In the genomic region with DNA sequence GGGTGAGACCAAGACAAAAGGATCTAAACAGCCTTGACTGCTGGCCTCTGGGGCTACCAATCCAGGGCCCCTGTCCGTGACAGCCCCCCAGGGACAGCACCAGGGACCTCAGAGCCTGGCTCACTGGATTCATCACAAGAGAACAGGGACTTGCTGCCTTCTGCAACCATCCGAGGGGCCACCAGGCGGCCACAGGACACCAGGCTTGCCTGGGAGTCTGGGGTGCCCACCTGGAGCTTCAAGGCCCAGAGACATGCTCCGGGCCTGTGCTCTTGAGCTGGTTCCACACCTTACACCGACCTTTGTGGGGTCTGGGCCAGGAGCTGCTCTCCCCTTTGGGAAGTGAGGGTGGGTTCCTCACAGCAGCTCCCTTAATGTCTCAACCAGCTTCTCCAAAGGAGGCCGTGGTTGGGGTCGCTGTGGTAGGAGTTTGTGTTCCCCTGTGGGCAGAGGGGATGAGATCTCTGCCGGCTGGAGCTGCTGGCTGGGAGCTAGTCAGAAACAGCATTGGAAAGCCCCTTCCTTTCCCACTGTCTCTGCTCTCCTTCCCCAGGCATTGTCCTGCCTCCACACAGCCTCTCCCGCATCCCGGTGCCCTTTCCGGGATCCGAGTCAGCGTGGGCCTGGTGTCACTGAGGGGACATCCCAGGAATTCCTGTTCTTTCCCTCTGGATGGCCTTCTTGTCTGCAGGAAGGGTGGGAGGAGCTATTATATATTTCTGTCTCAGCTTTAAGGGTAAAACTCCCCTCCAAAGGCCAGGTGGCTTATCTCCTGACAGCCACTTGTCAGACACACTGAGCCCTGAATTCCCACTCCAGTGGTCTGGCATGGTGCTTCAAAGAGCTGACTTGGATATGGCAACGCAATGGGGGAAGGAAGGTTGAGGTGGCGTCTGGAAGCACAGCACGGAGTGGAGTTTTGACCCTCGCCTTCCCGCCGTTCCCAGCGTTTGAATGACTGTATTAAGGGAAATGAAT, we compare ENCODE assay signal across 1 cellular context.
TF ChIP-seq lines count a peak whose summit lies in the region.

No MANE protein-coding gene starts in this region.

TF ChIP-seq in GM12878, 131 proteins besides CTCF, POLR2A, EP300 and RAD21 (continued from another document):
- TF ChIP-seq, protein P1, sequence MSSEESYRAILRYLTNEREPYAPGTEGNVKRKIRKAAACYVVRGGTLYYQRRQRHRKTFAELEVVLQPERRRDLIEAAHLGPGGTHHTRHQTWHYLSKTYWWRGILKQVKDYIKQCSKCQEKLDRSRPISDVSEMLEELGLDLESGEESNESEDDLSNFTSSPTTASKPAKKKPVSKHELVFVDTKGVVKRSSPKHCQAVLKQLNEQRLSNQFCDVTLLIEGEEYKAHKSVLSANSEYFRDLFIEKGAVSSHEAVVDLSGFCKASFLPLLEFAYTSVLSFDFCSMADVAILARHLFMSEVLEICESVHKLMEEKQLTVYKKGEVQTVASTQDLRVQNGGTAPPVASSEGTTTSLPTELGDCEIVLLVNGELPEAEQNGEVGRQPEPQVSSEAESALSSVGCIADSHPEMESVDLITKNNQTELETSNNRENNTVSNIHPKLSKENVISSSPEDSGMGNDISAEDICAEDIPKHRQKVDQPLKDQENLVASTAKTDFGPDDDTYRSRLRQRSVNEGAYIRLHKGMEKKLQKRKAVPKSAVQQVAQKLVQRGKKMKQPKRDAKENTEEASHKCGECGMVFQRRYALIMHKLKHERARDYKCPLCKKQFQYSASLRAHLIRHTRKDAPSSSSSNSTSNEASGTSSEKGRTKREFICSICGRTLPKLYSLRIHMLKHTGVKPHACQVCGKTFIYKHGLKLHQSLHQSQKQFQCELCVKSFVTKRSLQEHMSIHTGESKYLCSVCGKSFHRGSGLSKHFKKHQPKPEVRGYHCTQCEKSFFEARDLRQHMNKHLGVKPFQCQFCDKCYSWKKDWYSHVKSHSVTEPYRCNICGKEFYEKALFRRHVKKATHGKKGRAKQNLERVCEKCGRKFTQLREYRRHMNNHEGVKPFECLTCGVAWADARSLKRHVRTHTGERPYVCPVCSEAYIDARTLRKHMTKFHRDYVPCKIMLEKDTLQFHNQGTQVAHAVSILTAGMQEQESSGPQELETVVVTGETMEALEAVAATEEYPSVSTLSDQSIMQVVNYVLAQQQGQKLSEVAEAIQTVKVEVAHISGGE (CRISPR knock-in tag; IDR thresholded peaks at IDR 0.05): no peak
- TF ChIP-seq SUPT20H (IDR thresholded peaks at IDR 0.05; ENCODE audit: borderline replicate concordance, control insufficient read depth, low read depth, low read length) (no peak), POLR2AphosphoS5 (IDR thresholded peaks at IDR 0.05; ENCODE audit: low read length) (no peak), NR2C2 (IDR thresholded peaks at IDR 0.05; ENCODE audit: borderline replicate concordance, control insufficient read depth, insufficient read length, low read depth) (no peak), HDAC2 (IDR thresholded peaks at IDR 0.05) (no peak), SUZ12 (IDR thresholded peaks at IDR 0.05; ENCODE audit: unreplicated experiment) (no peak), TCF3 (IDR thresholded peaks at IDR 0.05; ENCODE audit: borderline replicate concordance, insufficient read depth, low read depth, low read length) (0 out of 2 replicates have a peak, but pooled peaks have one; percentile 39)
